In genomic region chr17:60392845-60393702, GRCh38 we compare ENCODE assay signal across 8 cellular contexts. TPM values are rescaled to one million over a fixed set of nuclear protein-coding genes. Genes with fewer than 3 reads are reported as not detected.
DNase-seq lines count a peak whose midpoint lies in the region; ATAC-seq and TF ChIP-seq lines count a peak whose summit lies in the region.

No MANE protein-coding gene starts in this region.

- POLR2A ChIA-PET in AG04450 (lab: Yijun Ruan, JAX) = interaction anchor here (1.2 to 2.1 kb wide), 3 partner anchors 12 to 207 kb away, joined by 3 to 12 read pairs (median 4); partner anchors contain the start of gene PPM1D
- POLR2A ChIA-PET in activated CD8-positive, alpha-beta T cell treated with anti-CD3 and anti-CD28 coated beads, Interleukin-2, amount 10 ng/mL, durations not matched to agents 7 days and 5 days (lab: Charles Lee) = interaction anchor here (1.3 to 2.1 kb wide), 2 partner anchors 207 to 774 kb away, joined by 3 to 13 read pairs; partner anchors contain the start of gene PPM1D

- H3K27me3 ChIP-seq in AG04450 (ENCODE audit: control insufficient read depth, insufficient read depth, low read length) (no peaks in the 10 kb centered on the region), esophagus muscularis mucosa (no peaks in the 10 kb centered on the region), aorta (ENCODE audit: control insufficient read depth in 1 of 2, insufficient read depth in 2 of 2, low read length in 1 of 2) (no peaks in the 10 kb centered on the region)

- peak overlapping the region; percentile 94 for H3K27ac ChIP-seq in AG04450 (ENCODE audit: low read depth, low read length)
- H3K27ac ChIP-seq in esophagus muscularis mucosa (replicated peaks in 1 of 4) = peak overlapping the region; percentile 94 to 99 (median 96)
- peak overlapping the region; percentile 37 to 76 for H3K27ac ChIP-seq in aorta (ENCODE audit: low read depth in 1 of 2, low read length in 2 of 2)

- H3K4me1 Mint-ChIP-seq in activated CD8-positive, alpha-beta T cell treated with anti-CD3 and anti-CD28 coated beads, Interleukin-2, amount 10 ng/mL, durations not matched to agents 7 days and 5 days (ENCODE audit: low read depth) = peaks cover 56% of the 10 kb centered on the region
- H3K4me1 Mint-ChIP-seq in neural crest cell = peaks cover 35% of the 10 kb centered on the region

- no peaks in the 10 kb centered on the region for H3K27me3 Mint-ChIP-seq in activated CD8-positive, alpha-beta T cell treated with anti-CD3 and anti-CD28 coated beads, Interleukin-2, amount 10 ng/mL, durations not matched to agents 7 days and 5 days (ENCODE audit: low read depth)
- H3K27me3 Mint-ChIP-seq in neural crest cell (ENCODE audit: low read depth) = no peaks in the 10 kb centered on the region

- intact Hi-C loops in esophagus muscularis mucosa (cut with DNase I) (no loop called here), aorta (cut with DNase I) (loop anchor here in 1 of 2 donors (2.0 kb wide), 1 partner anchor 76 kb away; no protein-coding TSS in a partner anchor)

- no peak for TF ChIP-seq EP300 in esophagus muscularis mucosa (IDR thresholded peaks at IDR 0.05)

- H3K36me3 ChIP-seq in esophagus muscularis mucosa (no peaks in the 10 kb centered on the region), aorta (ENCODE audit: control insufficient read depth in 1 of 2, insufficient read depth in 2 of 2, low read length in 1 of 2) (no peaks in the 10 kb centered on the region)

- H3K36me3 Mint-ChIP-seq in activated CD8-positive, alpha-beta T cell treated with anti-CD3 and anti-CD28 coated beads, Interleukin-2, amount 10 ng/mL, durations not matched to agents 7 days and 5 days (ENCODE audit: low read depth) = peaks cover 14% of the 10 kb centered on the region
- H3K36me3 Mint-ChIP-seq in neural crest cell (ENCODE audit: low read depth) = no peaks in the 10 kb centered on the region

- TF ChIP-seq CTCF in AG04450 (IDR thresholded peaks at IDR 0.05; ENCODE audit: low read depth, low read length) (no peak), esophagus muscularis mucosa (IDR thresholded peaks at IDR 0.05) (no peak), neural crest cell (conservative IDR thresholded peaks at IDR 0.05) (no peak)

- H3K4me3 ChIP-seq in AG04450 (ENCODE audit: low read depth, low read length) = peak overlapping the region; percentile 93
- peak overlapping the region; percentile 89 to 96 (median 94) for H3K4me3 ChIP-seq in esophagus muscularis mucosa
- H3K4me3 ChIP-seq in aorta (ENCODE audit: low read length in 2 of 2) = peak overlapping the region; percentile 31 to 61

- H3K4me1 ChIP-seq in esophagus muscularis mucosa (peaks cover 24 to 43% (median 38%) of the 10 kb centered on the region in 4 donors), aorta (ENCODE audit: control insufficient read depth in 1 of 2, insufficient read depth in 2 of 2, low read length in 2 of 2) (no peaks in the 10 kb centered on the region)

- DNase-seq in AG04450 (ENCODE audit: low read depth, low spot score) = no peak
- DNase-seq in NCI-H226 = peak; percentile 35
- peak; percentile 44 for DNase-seq in activated CD8-positive, alpha-beta T cell treated with anti-CD3 and anti-CD28 coated beads, Interleukin-2, amount 10 ng/mL, durations not matched to agents 7 days and 5 days
- DNase-seq in esophagus muscularis mucosa (ENCODE audit: extremely low spot score) = no peak
- DNase-seq in neural crest cell (ENCODE audit: low read depth, low spot score) = peak; percentile 6
- peak in 1 of 2 donors; percentile 53 for DNase-seq in aorta

- H3K9me3 ChIP-seq in AG04450 (ENCODE audit: control insufficient read depth, insufficient read depth, low read length) (peaks cover 3% of the 10 kb centered on the region; the same call in 1 of the 2 replicates), esophagus muscularis mucosa (no peaks in the 10 kb centered on the region), aorta (ENCODE audit: control insufficient read depth, low read length) (no peaks in the 10 kb centered on the region)

- peak overlapping the region; percentile 99 for H3K27ac Mint-ChIP-seq in activated CD8-positive, alpha-beta T cell treated with anti-CD3 and anti-CD28 coated beads, Interleukin-2, amount 10 ng/mL, durations not matched to agents 7 days and 5 days
- peak overlapping the region; percentile 98 for H3K27ac Mint-ChIP-seq in neural crest cell (ENCODE audit: unreplicated experiment)

- no peak for TF ChIP-seq POLR2A in esophagus muscularis mucosa (IDR thresholded peaks at IDR 0.05; ENCODE audit: low read depth)

- H3K4me3 Mint-ChIP-seq in activated CD8-positive, alpha-beta T cell treated with anti-CD3 and anti-CD28 coated beads, Interleukin-2, amount 10 ng/mL, durations not matched to agents 7 days and 5 days = peak overlapping the region; percentile 94
- peak overlapping the region; percentile 96 for H3K4me3 Mint-ChIP-seq in neural crest cell

- peak; percentile 1 for ATAC-seq in GM21717 (IDR thresholded peaks at IDR 0.05; ENCODE audit: unreplicated experiment)
- no peak for ATAC-seq in activated CD8-positive, alpha-beta T cell treated with anti-CD3 and anti-CD28 coated beads, Interleukin-2, amount 10 ng/mL, durations not matched to agents 7 days and 5 days
- no peak for ATAC-seq in aorta (ENCODE audit: low FRiP score)
- no peak for ATAC-seq in GM21423 (IDR thresholded peaks at IDR 0.05; ENCODE audit: unreplicated experiment)

- CTCF ChIA-PET in AG04450 (lab: Charles Lee) = no interaction called here
- CTCF ChIA-PET in activated CD8-positive, alpha-beta T cell treated with anti-CD3 and anti-CD28 coated beads, Interleukin-2, amount 10 ng/mL, durations not matched to agents 7 days and 5 days (lab: Charles Lee) = interaction anchor here (0.9 to 1.6 kb wide), 3 partner anchors 28 to 39 kb away, joined by 3 read pairs; no protein-coding TSS in a partner anchor

- 18% methylated on average over 17 of the region's 17 CpGs for WGBS in esophagus muscularis mucosa
- WGBS in aorta, 2 donors = 19 to 20% methylated on average over 17 of the region's 17 CpGs

- H3K9me3 Mint-ChIP-seq in activated CD8-positive, alpha-beta T cell treated with anti-CD3 and anti-CD28 coated beads, Interleukin-2, amount 10 ng/mL, durations not matched to agents 7 days and 5 days (ENCODE audit: insufficient read depth) = no peaks in the 10 kb centered on the region
- no peaks in the 10 kb centered on the region for H3K9me3 Mint-ChIP-seq in neural crest cell

RNA-seq across cellular contexts. Expression of gene USP32, which starts 1.1 kb away (rescaled TPM):
- polyA plus RNA-seq in AG04450 (2011; rRNA removed) (40.7 and 42.6 TPM in 2 replicates), aorta (10 to 100 TPM in 1 of 2 donors, 1 to 10 TPM in 1; 9.1 to 10.9 TPM)
- polyA minus RNA-seq in AG04450 (2011; rRNA and poly(A)+ RNA removed) = 43.6 and 60.7 TPM in 2 replicates
- total RNA-seq in activated CD8-positive, alpha-beta T cell treated with anti-CD3 and anti-CD28 coated beads, Interleukin-2, amount 10 ng/mL, durations not matched to agents 7 days and 5 days = 10 to 100 TPM; 36.7 to 44.0 TPM
- total RNA-seq in esophagus muscularis mucosa (10 to 100 TPM; 42.3 to 65.8 (median 47.9) TPM), neural crest cell (38.9 and 40.8 TPM in 2 replicates), aorta (10 to 100 TPM; 53.7 to 57.7 TPM)

RNA-seq across cellular contexts. Expression of gene CHCT1, which starts 29.2 kb away (rescaled TPM):
- polyA plus RNA-seq in AG04450 (2011; rRNA removed) = not detected in 2 replicates
- not detected in 2 replicates for polyA minus RNA-seq in AG04450 (2011; rRNA and poly(A)+ RNA removed)
- total RNA-seq in activated CD8-positive, alpha-beta T cell treated with anti-CD3 and anti-CD28 coated beads, Interleukin-2, amount 10 ng/mL, durations not matched to agents 7 days and 5 days = not detected
- not detected for total RNA-seq in esophagus muscularis mucosa
- not detected in 2 replicates for total RNA-seq in neural crest cell
- total RNA-seq in aorta = not detected
- not detected for polyA plus RNA-seq in aorta

Comparison
In these comparisons a context has a peak if more than half of its experiments do, and no peak if none do; other contexts are left out.
1. DNase-seq: peak in NCI-H226 (single experiment), activated CD8-positive, alpha-beta T cell treated with anti-CD3 and anti-CD28 coated beads, Interleukin-2, amount 10 ng/mL, durations not matched to agents 7 days and 5 days (single experiment) and neural crest cell (single experiment); none in AG04450 (single experiment) and esophagus muscularis mucosa (single experiment).
2. Peak in every context shown above with its lines, with median percentiles within 50 percentile points of each other: H3K27ac ChIP-seq and H3K4me3 ChIP-seq.